8 cellular contexts compared by ENCODE assay signal in the genomic region with DNA sequence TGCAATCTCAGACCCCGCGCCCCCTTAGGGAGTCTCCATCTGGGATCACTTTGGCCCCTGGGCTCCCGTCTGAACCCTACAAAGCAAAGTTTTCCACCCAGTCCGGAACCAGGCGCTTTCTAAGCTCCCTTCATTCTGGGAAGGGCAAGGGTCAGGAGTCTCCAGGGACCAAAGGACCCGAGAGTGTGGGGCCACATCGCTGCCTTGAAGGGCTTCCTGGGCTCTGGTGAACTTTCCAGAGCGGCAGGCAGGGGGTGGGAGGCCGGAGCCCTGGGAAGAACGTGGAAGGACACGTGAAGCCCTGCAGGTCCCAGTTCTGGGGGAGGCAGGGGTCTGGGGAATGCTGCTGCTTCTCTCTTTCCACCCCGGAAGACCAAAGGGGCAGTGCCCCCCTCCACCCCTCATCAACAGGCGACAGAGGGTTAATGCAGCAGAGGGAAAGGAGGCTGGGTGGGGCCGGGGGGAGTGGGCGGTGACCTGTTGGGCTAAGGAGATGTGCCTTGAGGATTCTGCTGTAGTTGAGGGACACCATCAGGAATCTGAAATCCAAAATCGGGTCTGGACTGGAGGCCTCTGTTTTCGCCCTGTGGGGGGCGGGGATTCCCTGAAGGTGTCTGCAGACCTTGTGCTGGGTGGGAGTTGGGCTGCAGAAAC. TPM values are rescaled to one million over a fixed set of nuclear protein-coding genes. Genes with fewer than 3 reads are reported as not detected.
DNase-seq lines count a peak whose midpoint lies in the region; TF ChIP-seq lines count a peak whose summit lies in the region.

No MANE protein-coding gene starts in this region.

- no peak overlapping the region for H3K27ac ChIP-seq in SJCRH30

- TF ChIP-seq CTCF in GM13977 (IDR thresholded peaks at IDR 0.05; ENCODE audit: extremely low read depth, insufficient read depth, missing control alignments), result no peak

- H3K9me3 ChIP-seq in SJCRH30 (replicated peaks), result no peaks in the 10 kb centered on the region

- peak overlapping the region; percentile 89 for H3K4me3 ChIP-seq in H7 (ENCODE audit: insufficient read depth, low read depth, low read length)
- peak overlapping the region; percentile 56 for H3K4me3 ChIP-seq in SJCRH30

- H3K36me3 ChIP-seq in H7 (replicated peaks; ENCODE audit: control insufficient read depth, insufficient read depth, low read length) (peaks cover 2% of the 10 kb centered on the region), SJCRH30 (no peaks in the 10 kb centered on the region)

- H3K27me3 ChIP-seq in H7 (ENCODE audit: control insufficient read depth, insufficient read depth, low read length), result no peaks in the 10 kb centered on the region; the same call in none of the 2 replicates
- peaks cover 19% of the 10 kb centered on the region for H3K27me3 ChIP-seq in SJCRH30

- in situ Hi-C loops in GM13977 (cut with MboI; ENCODE audit: low pct_unique_long_range_greater_than_20kb, low sequenced_read_pairs, unreplicated experiment), result no loop called here

- intact Hi-C loops in posterior vena cava (cut with DNase I), result no loop called here

- H3K4me1 ChIP-seq in SJCRH30, result peaks cover 2% of the 10 kb centered on the region; the same call in 1 of the 2 replicates

- peak; percentile 88 for DNase-seq in H7
- no peak for DNase-seq in SJCRH30
- peak; percentile 29 for DNase-seq in glomerular visceral epithelial cell (ENCODE audit: extremely low spot score)
- peak; percentile 24 for DNase-seq in pons (ENCODE audit: low spot score)
- DNase-seq in Ammon's horn (ENCODE audit: low spot score), result no peak
- no peak for DNase-seq in posterior vena cava (ENCODE audit: low spot score)
- no peak for DNase-seq in GM13977 (ENCODE audit: low spot score)
- no peak for DNase-seq in AML-193 (lab: John Stamatoyannopoulos, UW)

RNA-seq across cellular contexts. Expression of a gene that starts 0.7 kb away (rescaled TPM):
- total RNA-seq in H7 (2014; rRNA removed; shearing (Covaris generic)), result 48.3 and 52.0 TPM in 2 replicates
- 1.1 and 2.1 TPM in 2 replicates for total RNA-seq in SJCRH30 (2014; rRNA removed; shearing (Covaris generic))
- total RNA-seq in posterior vena cava, result 1 to 10 TPM; 5.8 to 5.9 TPM

RNA-seq across cellular contexts. Expression of a gene that starts 49.4 kb away (rescaled TPM):
- total RNA-seq in H7 (2014; rRNA removed; shearing (Covaris generic)), result 6.7 and 9.0 TPM in 2 replicates
- 1.1 and 1.4 TPM in 2 replicates for total RNA-seq in SJCRH30 (2014; rRNA removed; shearing (Covaris generic))
- not detected for total RNA-seq in posterior vena cava

Comparison
In these comparisons a context has a peak if more than half of its experiments do, and no peak if none do; other contexts are left out.
1. DNase-seq: peak in H7 (single experiment), glomerular visceral epithelial cell (single experiment) and pons (single experiment); none in SJCRH30 (0 of 2), Ammon's horn (single experiment), posterior vena cava (single experiment), GM13977 (single experiment) and AML-193 (0 of 2).